ENCODE assay signal across 27 cellular contexts in genomic region chr2:178962152-178962551, GRCh38.
"Had no signal": no experiment of that assay in that cellular context is flagged by ENCODE, and none has a peak within 500 bp of the region (broad histone marks: within the 10 kb centered on the region; RNA-seq: fewer than 3 reads in every experiment).

No MANE protein-coding gene starts in this region.

- H3K27me3 Mint-ChIP-seq: progenitor cell of endocrine pancreas; stimulated activated naive B cell treated with anti-CD40 and anti-IgM and Interleukin-4, amounts not matched to agents 10 μg/mL and 1 μg/mL and 100 μg/mL, for 72 hours; stimulated activated naive CD8-positive, alpha-beta T cell treated with anti-CD3 and anti-CD28 coated beads, Interleukin-15, Interleukin-2, amounts not matched to agents 100 ng/mL and 50 ng/mL, for 24 hours had no signal

- H3K9me3 Mint-ChIP-seq: stimulated activated effector memory CD8-positive, alpha-beta T cell treated with anti-CD3 and anti-CD28 coated beads, Interleukin-12 subunit alpha, Interleukin-12 subunit beta, amount 100 ng/mL, for 72 hours; stimulated activated naive B cell treated with anti-CD40 and anti-IgM and Interleukin-4, amounts not matched to agents 10 μg/mL and 1 μg/mL and 100 μg/mL, for 72 hours; stimulated activated naive CD8-positive, alpha-beta T cell treated with anti-CD3 and anti-CD28 coated beads, Interleukin-15, Interleukin-2, amounts not matched to agents 100 ng/mL and 50 ng/mL, for 24 hours had no signal

- H3K36me3 Mint-ChIP-seq: neural progenitor cell; stimulated activated effector memory CD8-positive, alpha-beta T cell treated with anti-CD3 and anti-CD28 coated beads, Interleukin-12 subunit alpha, Interleukin-12 subunit beta, amount 100 ng/mL, for 72 hours had no signal

- H2AFZ ChIP-seq: neural progenitor cell, parathyroid adenoma had no signal

- H3K4me3 ChIP-seq: neural progenitor cell, ovary, psoas muscle, right lobe of liver, sigmoid colon, stomach, thoracic aorta, thyroid gland, tibial nerve, upper lobe of left lung, vagina had no signal

- H3K36me3 ChIP-seq: neural progenitor cell, ovary, right lobe of liver, sigmoid colon, stomach, thoracic aorta, thyroid gland, tibial nerve, upper lobe of left lung, vagina had no signal

- H3K4me3 Mint-ChIP-seq: nephron; neural progenitor cell; stimulated activated effector memory CD8-positive, alpha-beta T cell treated with anti-CD3 and anti-CD28 coated beads, Interleukin-12 subunit alpha, Interleukin-12 subunit beta, amount 100 ng/mL, for 72 hours; stimulated activated naive B cell treated with anti-CD40 and anti-IgM and Interleukin-4, amounts not matched to agents 10 μg/mL and 1 μg/mL and 100 μg/mL, for 72 hours; stimulated activated naive CD8-positive, alpha-beta T cell treated with anti-CD3 and anti-CD28 coated beads, Interleukin-15, Interleukin-2, amounts not matched to agents 100 ng/mL and 50 ng/mL, for 24 hours had no signal

- H3K79me2 ChIP-seq: parathyroid adenoma had no signal

- H3K27ac ChIP-seq: neural progenitor cell, ovary, parathyroid adenoma, psoas muscle, right lobe of liver, sigmoid colon, stomach, thoracic aorta, thyroid gland, tibial nerve, upper lobe of left lung, vagina had no signal

- ATAC-seq: psoas muscle; right lobe of liver; stimulated activated effector memory CD8-positive, alpha-beta T cell treated with anti-CD3 and anti-CD28 coated beads, Interleukin-12 subunit alpha, Interleukin-12 subunit beta, amount 100 ng/mL, for 72 hours had no signal

- H3K4me1 ChIP-seq: parathyroid adenoma, psoas muscle, right lobe of liver, sigmoid colon, stomach, thyroid gland, tibial nerve, upper lobe of left lung, vagina had no signal

- DNase-seq: occipital lobe; ovary; posterior cingulate gyrus; psoas muscle; right cardiac atrium; right lobe of liver; sigmoid colon; small intestine; stimulated activated CD4-positive, alpha-beta T cell treated with anti-CD3 and anti-CD28 coated beads, Interleukin-15, amount 100 ng/mL, for 24 hours; stimulated activated CD4-positive, alpha-beta T cell treated with anti-CD3 and anti-CD28 coated beads, Interleukin-2, amount 100 ng/mL, for 24 hours; stimulated activated CD4-positive, alpha-beta T cell treated with anti-CD3 and anti-CD28 coated beads, Interleukin-2, amount 100 ng/mL, for 48 hours; stimulated activated CD4-positive, alpha-beta T cell treated with anti-CD3 and anti-CD28 coated beads, Interleukin-4, amount 100 ng/mL, for 24 hours; stimulated activated naive CD4-positive, alpha-beta T cell treated with Interleukin-2 at 50 U/mL for 16 hours; stomach; thyroid gland; trophoblast cell; upper lobe of left lung had no signal

- H3K4me2 ChIP-seq: neural progenitor cell had no signal

- H3K4me1 Mint-ChIP-seq: nephron; neural progenitor cell; stimulated activated effector memory CD8-positive, alpha-beta T cell treated with anti-CD3 and anti-CD28 coated beads, Interleukin-12 subunit alpha, Interleukin-12 subunit beta, amount 100 ng/mL, for 72 hours; stimulated activated naive B cell treated with anti-CD40 and anti-IgM and Interleukin-4, amounts not matched to agents 10 μg/mL and 1 μg/mL and 100 μg/mL, for 72 hours had no signal

- H3K27me3 ChIP-seq: neural progenitor cell, ovary, right lobe of liver, sigmoid colon, stomach, thyroid gland, tibial nerve, upper lobe of left lung, vagina had no signal

- H3K9ac ChIP-seq: neural progenitor cell, parathyroid adenoma had no signal

- H3K27ac Mint-ChIP-seq: nephron; neural progenitor cell; progenitor cell of endocrine pancreas; stimulated activated effector memory CD8-positive, alpha-beta T cell treated with anti-CD3 and anti-CD28 coated beads, Interleukin-12 subunit alpha, Interleukin-12 subunit beta, amount 100 ng/mL, for 72 hours; stimulated activated naive B cell treated with anti-CD40 and anti-IgM and Interleukin-4, amounts not matched to agents 10 μg/mL and 1 μg/mL and 100 μg/mL, for 72 hours; stimulated activated naive CD8-positive, alpha-beta T cell treated with anti-CD3 and anti-CD28 coated beads, Interleukin-15, Interleukin-2, amounts not matched to agents 100 ng/mL and 50 ng/mL, for 24 hours had no signal

- H3K9me3 ChIP-seq: ovary, psoas muscle, right lobe of liver, stomach, thoracic aorta, thyroid gland, tibial nerve, upper lobe of left lung, vagina had no signal
